Comparison of ENCODE assay signal across 1 cellular context in the genomic region with DNA sequence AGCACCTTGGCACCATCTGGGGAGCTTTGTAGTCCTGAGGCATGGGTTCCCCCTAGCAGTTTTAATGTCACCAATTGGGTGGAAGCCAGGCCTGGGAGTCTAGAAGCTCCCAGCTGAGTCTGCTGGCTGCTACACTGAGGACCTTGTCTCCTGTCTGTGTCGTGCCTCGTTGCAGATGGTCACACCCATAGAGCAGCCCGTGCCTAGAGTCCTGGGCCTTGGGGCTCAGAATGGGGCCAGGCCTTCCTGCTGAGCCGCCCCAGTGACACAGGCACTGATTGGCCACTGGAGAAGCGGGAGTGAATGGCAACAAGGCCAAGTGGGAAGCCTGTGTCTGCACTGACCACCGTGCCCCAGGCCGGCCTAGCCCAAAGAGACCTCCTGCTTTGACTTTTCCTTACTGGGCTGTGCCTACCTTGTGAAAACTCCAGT.
TF ChIP-seq lines count a peak whose summit lies in the region.

No MANE protein-coding gene starts in this region.

TF ChIP-seq in liver, 16 proteins besides CTCF, POLR2A, EP300 and RAD21 (continued from another document):
- TF ChIP-seq, protein P1, sequence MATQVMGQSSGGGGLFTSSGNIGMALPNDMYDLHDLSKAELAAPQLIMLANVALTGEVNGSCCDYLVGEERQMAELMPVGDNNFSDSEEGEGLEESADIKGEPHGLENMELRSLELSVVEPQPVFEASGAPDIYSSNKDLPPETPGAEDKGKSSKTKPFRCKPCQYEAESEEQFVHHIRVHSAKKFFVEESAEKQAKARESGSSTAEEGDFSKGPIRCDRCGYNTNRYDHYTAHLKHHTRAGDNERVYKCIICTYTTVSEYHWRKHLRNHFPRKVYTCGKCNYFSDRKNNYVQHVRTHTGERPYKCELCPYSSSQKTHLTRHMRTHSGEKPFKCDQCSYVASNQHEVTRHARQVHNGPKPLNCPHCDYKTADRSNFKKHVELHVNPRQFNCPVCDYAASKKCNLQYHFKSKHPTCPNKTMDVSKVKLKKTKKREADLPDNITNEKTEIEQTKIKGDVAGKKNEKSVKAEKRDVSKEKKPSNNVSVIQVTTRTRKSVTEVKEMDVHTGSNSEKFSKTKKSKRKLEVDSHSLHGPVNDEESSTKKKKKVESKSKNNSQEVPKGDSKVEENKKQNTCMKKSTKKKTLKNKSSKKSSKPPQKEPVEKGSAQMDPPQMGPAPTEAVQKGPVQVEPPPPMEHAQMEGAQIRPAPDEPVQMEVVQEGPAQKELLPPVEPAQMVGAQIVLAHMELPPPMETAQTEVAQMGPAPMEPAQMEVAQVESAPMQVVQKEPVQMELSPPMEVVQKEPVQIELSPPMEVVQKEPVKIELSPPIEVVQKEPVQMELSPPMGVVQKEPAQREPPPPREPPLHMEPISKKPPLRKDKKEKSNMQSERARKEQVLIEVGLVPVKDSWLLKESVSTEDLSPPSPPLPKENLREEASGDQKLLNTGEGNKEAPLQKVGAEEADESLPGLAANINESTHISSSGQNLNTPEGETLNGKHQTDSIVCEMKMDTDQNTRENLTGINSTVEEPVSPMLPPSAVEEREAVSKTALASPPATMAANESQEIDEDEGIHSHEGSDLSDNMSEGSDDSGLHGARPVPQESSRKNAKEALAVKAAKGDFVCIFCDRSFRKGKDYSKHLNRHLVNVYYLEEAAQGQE (IDR thresholded peaks at IDR 0.05), result no peak
- TF ChIP-seq SP1 (IDR thresholded peaks at IDR 0.05) (no peak), HNF4G (IDR thresholded peaks at IDR 0.05) (no peak), RXRA (IDR thresholded peaks at IDR 0.05) (no peak), FOXA1 (IDR thresholded peaks at IDR 0.05) (no peak), HNF4A (conservative IDR thresholded peaks at IDR 0.05) (no peak)
- TF ChIP-seq, protein P2, sequence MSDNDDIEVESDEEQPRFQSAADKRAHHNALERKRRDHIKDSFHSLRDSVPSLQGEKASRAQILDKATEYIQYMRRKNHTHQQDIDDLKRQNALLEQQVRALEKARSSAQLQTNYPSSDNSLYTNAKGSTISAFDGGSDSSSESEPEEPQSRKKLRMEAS (IDR thresholded peaks at IDR 0.05), result no peak
TF ChIP-seq in liver: peak in this region for 0.
